8 cellular contexts compared by ENCODE assay signal in the genomic region with DNA sequence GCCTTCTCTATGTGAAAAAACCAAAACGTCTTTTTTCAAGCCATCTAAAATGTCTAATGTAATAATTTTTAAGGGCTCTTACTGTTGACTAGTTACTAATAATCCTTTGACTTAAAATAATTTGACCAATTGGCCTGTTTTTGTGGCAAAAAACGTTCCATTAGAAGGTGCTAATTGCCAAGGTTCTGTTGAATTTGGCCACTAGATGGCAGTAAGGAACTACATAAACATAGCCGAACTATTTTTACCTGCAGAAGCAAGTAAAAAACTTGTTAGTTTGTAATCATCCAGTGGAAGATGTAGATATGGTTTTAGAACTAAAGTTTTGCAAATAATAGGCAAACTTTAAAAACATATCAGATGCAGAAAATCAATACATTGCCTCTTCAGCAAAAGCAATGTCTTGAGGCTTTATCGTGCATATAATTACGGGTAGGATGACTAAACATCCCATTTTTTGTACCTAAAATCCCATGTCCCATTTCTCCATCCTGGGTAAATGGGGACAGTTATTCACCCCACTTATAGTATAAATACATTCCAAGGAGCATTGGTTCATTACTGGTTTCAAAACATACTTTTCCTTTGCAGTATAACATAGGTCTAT. TPM values are rescaled to one million over a fixed set of nuclear protein-coding genes. Genes with fewer than 3 reads are reported as not detected.
DNase-seq lines count a peak whose midpoint lies in the region; ATAC-seq and TF ChIP-seq lines count a peak whose summit lies in the region.

No MANE protein-coding gene starts in this region.

- H3K36me3 ChIP-seq in adipocyte (ENCODE audit: control insufficient read depth, insufficient read depth, low read length, severe bottlenecking) = no peaks in the 10 kb centered on the region
- H3K36me3 ChIP-seq in hepatocyte (replicated peaks; ENCODE audit: insufficient read depth, low read depth) = no peaks in the 10 kb centered on the region

- no peak for ATAC-seq in GM21737 (IDR thresholded peaks at IDR 0.05; ENCODE audit: unreplicated experiment)
- no peak for ATAC-seq in GM19328 (IDR thresholded peaks at IDR 0.05; ENCODE audit: unreplicated experiment)

- no peak overlapping the region for H3K9ac ChIP-seq in adipocyte (ENCODE audit: low read length)

- H3K4me3 ChIP-seq in AG10803 (ENCODE audit: low read length) (no peak overlapping the region), adipocyte (ENCODE audit: low read length) (no peak overlapping the region), hepatocyte (no peak overlapping the region)

- no peaks in the 10 kb centered on the region for H3K9me2 ChIP-seq in hepatocyte (replicated peaks; ENCODE audit: insufficient read depth)

- H3K79me2 ChIP-seq in hepatocyte = no peaks in the 10 kb centered on the region

- TF ChIP-seq CTCF in AG10803 (conservative IDR thresholded peaks at IDR 0.05; ENCODE audit: low read length) (peak; percentile 83), hepatocyte (IDR thresholded peaks at IDR 0.05; ENCODE audit: poor library complexity) (peak; percentile 97)

- H3K4me2 ChIP-seq in hepatocyte = no peak overlapping the region

- H3K9me3 ChIP-seq in adipocyte (ENCODE audit: control insufficient read depth, low read length) = no peaks in the 10 kb centered on the region
- H3K9me3 ChIP-seq in hepatocyte (ENCODE audit: low read depth) = no peaks in the 10 kb centered on the region

- H3K4me1 ChIP-seq in adipocyte (ENCODE audit: control insufficient read depth, insufficient read depth, low read length) = peaks cover 32% of the 10 kb centered on the region
- H3K4me1 ChIP-seq in hepatocyte (ENCODE audit: insufficient read depth) = peaks cover 14% of the 10 kb centered on the region

- H4K20me1 ChIP-seq in hepatocyte (ENCODE audit: insufficient read depth, poor library complexity, severe bottlenecking) = no peaks in the 10 kb centered on the region

- H3K27me3 ChIP-seq in adipocyte (replicated peaks; ENCODE audit: control insufficient read depth, insufficient read depth, low read length) (no peaks in the 10 kb centered on the region), hepatocyte (no peaks in the 10 kb centered on the region)

- no peak overlapping the region for H2AFZ ChIP-seq in hepatocyte

- DNase-seq in AG10803 (ENCODE audit: low read depth) (peak; percentile 63), GM04504 (ENCODE audit: low read depth) (peak; percentile 28), NCI-H1105 (lab: John Stamatoyannopoulos, UW) (peak; percentile 19), adipocyte (ENCODE audit: low read depth) (peak; percentile 85), hepatocyte (ENCODE audit: low spot score) (peak; percentile 75), superior temporal gyrus (ENCODE audit: extremely low spot score) (peak; percentile 94)

- WGBS in hepatocyte (ENCODE audit: low lambda C conversion rate, missing lambda C conversion rate) = 41% methylated on average over 5 of the region's 5 CpGs

- no peak overlapping the region for H3K27ac ChIP-seq in hepatocyte

RNA-seq across cellular contexts. Expression of gene PROM1, which starts 57.6 kb away (rescaled TPM):
- total RNA-seq in hepatocyte = 28.8 and 30.8 TPM in 2 replicates
- polyA plus RNA-seq in hepatocyte = 14.3 and 17.8 TPM in 2 replicates

Comparison
In these comparisons a context has a peak if more than half of its experiments do, and no peak if none do; other contexts are left out.
1. DNase-seq: peak in every context shown above with its lines; median percentile 94 in superior temporal gyrus; 85 in adipocyte; 75 in hepatocyte; 63 in AG10803; 28 in GM04504; 19 in NCI-H1105.